Comparison of ENCODE assay signal across 9 cellular contexts in the genomic region with DNA sequence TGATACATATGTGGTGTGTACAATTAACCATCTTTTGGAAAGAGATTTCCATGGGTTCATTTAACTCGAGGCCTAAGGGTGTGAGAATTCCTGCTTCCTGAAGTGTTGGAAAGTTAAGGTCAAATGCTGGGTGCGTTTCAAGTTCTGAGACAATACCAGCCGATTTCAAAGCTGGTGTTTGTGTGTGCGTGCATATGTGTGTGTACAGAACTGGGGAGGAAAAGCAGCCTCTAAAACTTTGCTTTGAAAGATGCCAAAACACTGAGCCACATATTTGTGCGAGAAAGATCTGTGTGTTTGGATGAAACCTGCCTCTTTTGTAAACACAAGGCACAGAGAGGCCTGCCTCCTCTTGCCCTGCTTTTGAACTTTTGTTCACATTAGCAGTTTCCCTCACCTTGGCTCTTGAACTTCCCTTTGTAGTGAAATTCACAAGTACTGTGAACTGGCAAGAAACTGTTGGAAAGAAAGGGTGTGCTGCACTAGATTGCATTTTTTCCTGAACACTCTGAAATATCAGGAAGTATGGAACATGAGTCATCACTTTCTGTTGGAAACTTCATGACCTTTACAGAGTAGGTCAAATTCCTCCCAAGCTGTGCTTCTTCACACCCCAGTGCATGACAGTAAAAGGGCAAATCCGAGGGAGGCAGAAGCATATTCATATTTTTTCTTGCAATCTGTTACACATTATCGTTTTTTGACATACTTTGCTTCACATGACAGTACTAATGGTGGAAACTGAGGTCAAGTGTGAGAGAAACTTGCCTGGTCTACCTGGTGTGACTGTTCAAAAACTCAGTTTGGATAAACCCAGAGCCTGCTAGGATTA. TPM values are rescaled to one million over a fixed set of nuclear protein-coding genes. Genes with fewer than 3 reads are reported as not detected.
DNase-seq lines count a peak whose midpoint lies in the region; ATAC-seq and TF ChIP-seq lines count a peak whose summit lies in the region.
"Had no signal": no experiment of that assay in that cellular context is flagged by ENCODE, and none has a peak within 500 bp of the region (broad histone marks: within the 10 kb centered on the region; RNA-seq: fewer than 3 reads in every experiment).

No MANE protein-coding gene starts in this region.

- peak; percentile 91 for ATAC-seq in body of pancreas
- no peak for ATAC-seq in GM21717 (IDR thresholded peaks at IDR 0.05; ENCODE audit: unreplicated experiment)
- ATAC-seq in GM18867 (IDR thresholded peaks at IDR 0.05; ENCODE audit: unreplicated experiment): no peak
- no peak for ATAC-seq in effector memory CD8-positive, alpha-beta T cell (replicated peaks)

- H3K9me3 ChIP-seq in body of pancreas (no peaks in the 10 kb centered on the region), stomach smooth muscle (ENCODE audit: control insufficient read depth in 2 of 2, low read length in 2 of 2) (no peaks in the 10 kb centered on the region)

- no peaks in the 10 kb centered on the region for H3K27me3 ChIP-seq in body of pancreas
- no peaks in the 10 kb centered on the region for H3K27me3 ChIP-seq in stomach smooth muscle (ENCODE audit: control insufficient read depth in 1 of 2, insufficient read depth in 2 of 2, low read length in 2 of 2)

- H3K4me3 ChIP-seq in body of pancreas: no peak overlapping the region
- H3K4me3 ChIP-seq in stomach smooth muscle (ENCODE audit: low read length in 2 of 2): peak overlapping the region; percentile 31 to 33

- 22 to 30% methylated on average over 7 of the region's 7 CpGs for WGBS in body of pancreas, 2 donors

- H3K27me3 Mint-ChIP-seq in effector memory CD8-positive, alpha-beta T cell: peaks cover 39 to 72% of the 10 kb centered on the region in 2 donors

- H3K27ac Mint-ChIP-seq in effector memory CD8-positive, alpha-beta T cell: no peak overlapping the region

- no peaks in the 10 kb centered on the region for H3K36me3 ChIP-seq in body of pancreas (replicated peaks in 1 of 2; ENCODE audit: insufficient read depth in 1 of 2, low read depth in 2 of 2)
- H3K36me3 ChIP-seq in stomach smooth muscle (ENCODE audit: control insufficient read depth in 2 of 2, insufficient read depth in 2 of 2, low read length in 2 of 2): no peaks in the 10 kb centered on the region

- H3K4me3 Mint-ChIP-seq in effector memory CD8-positive, alpha-beta T cell: no peak overlapping the region

- H3K9me3 Mint-ChIP-seq in effector memory CD8-positive, alpha-beta T cell: no peaks in the 10 kb centered on the region

- peak in 1 of 3 donors; percentile 6 for TF ChIP-seq POLR2A in body of pancreas (IDR thresholded peaks at IDR 0.05)

- H3K4me1 Mint-ChIP-seq in effector memory CD8-positive, alpha-beta T cell (ENCODE audit: low read depth in 2 of 2): no peaks in the 10 kb centered on the region

- peak overlapping the region; percentile 37 to 73 (median 69) for H3K27ac ChIP-seq in body of pancreas
- H3K27ac ChIP-seq in stomach smooth muscle (ENCODE audit: low read length): peak overlapping the region; percentile 70

- peaks cover 25% of the 10 kb centered on the region for H3K4me1 ChIP-seq in body of pancreas
- H3K4me1 ChIP-seq in stomach smooth muscle (ENCODE audit: control insufficient read depth, insufficient read depth, low read length): peaks cover 20% of the 10 kb centered on the region

- H3K9ac ChIP-seq in stomach smooth muscle (ENCODE audit: low read length in 2 of 2): no peak overlapping the region

- no peaks in the 10 kb centered on the region for H3K36me3 Mint-ChIP-seq in effector memory CD8-positive, alpha-beta T cell (ENCODE audit: insufficient read depth)

- DNase-seq in HK-2 (ENCODE audit: unreplicated experiment) (peak; percentile 38), body of pancreas (peak in 1 of 4 donors; percentile 49), kidney glomerular epithelial cell (lab: John Stamatoyannopoulos, UW) (peak; percentile 92), NCI-H2029 (lab: John Stamatoyannopoulos, UW) (no peak)
- no peak for DNase-seq in effector memory CD8-positive, alpha-beta T cell
- DNase-seq: activated naive CD4-positive, alpha-beta T cell treated with Interleukin-2 at 50 U/mL for 16 hours had no signal

- intact Hi-C loops in body of pancreas (cut with DNase I): no loop called here

- TF ChIP-seq CTCF in body of pancreas (IDR thresholded peaks at IDR 0.05): no peak

RNA-seq across cellular contexts. Expression of gene CAVIN2, which starts 20.0 kb away (rescaled TPM):
- total RNA-seq in body of pancreas: 10 to 100 TPM; 10.9 to 15.8 TPM

Comparison
In these comparisons a context has a peak if more than half of its experiments do, and no peak if none do; other contexts are left out.
1. DNase-seq: peak in HK-2 (single experiment) and kidney glomerular epithelial cell (single experiment); none in effector memory CD8-positive, alpha-beta T cell (0 of 3) and NCI-H2029 (single experiment).
2. H3K4me3 ChIP-seq: peak in stomach smooth muscle (2 of 2); none in body of pancreas (0 of 2).